1 cellular context compared by ENCODE assay signal in genomic region chr9:123727332-123727731, GRCh38.
TF ChIP-seq lines count a peak whose summit lies in the region.

No MANE protein-coding gene starts in this region.

TF ChIP-seq in SK-N-SH, 30 proteins besides CTCF, POLR2A, EP300 and RAD21 (continued from another document):
- TF ChIP-seq PBX3 (IDR thresholded peaks at IDR 0.05) (no peak), MEF2A (IDR thresholded peaks at IDR 0.05; ENCODE audit: borderline replicate concordance, low read depth) (no peak), GABPA (IDR thresholded peaks at IDR 0.05; ENCODE audit: low read depth) (no peak), YY1 (IDR thresholded peaks at IDR 0.05; ENCODE audit: low read depth) (no peak), USF1 (IDR thresholded peaks at IDR 0.05; ENCODE audit: borderline replicate concordance, low read depth) (no peak), ELF1 (IDR thresholded peaks at IDR 0.05) (no peak)
